14 cellular contexts compared by ENCODE assay signal in genomic region chr5:143573568-143574170, GRCh38.
DNase-seq lines count a peak whose midpoint lies in the region; ATAC-seq and TF ChIP-seq lines count a peak whose summit lies in the region.
"Had no signal": no experiment of that assay in that cellular context is flagged by ENCODE, and none has a peak within 500 bp of the region (broad histone marks: within the 10 kb centered on the region; RNA-seq: fewer than 3 reads in every experiment).

No MANE protein-coding gene starts in this region.

- in situ Hi-C loops in GM13976 (cut with MboI; ENCODE audit: low sequenced_read_pairs, unreplicated experiment), result no loop called here

- H3K9me3 Mint-ChIP-seq in memory B cell (no peaks in the 10 kb centered on the region), endothelial cell (ENCODE audit: unreplicated experiment) (no peaks in the 10 kb centered on the region)

- DNase-seq in GM13976 (ENCODE audit: low spot score) (peak; percentile 12), memory B cell (ENCODE audit: low spot score in 2 of 2) (no peak), endothelial cell (ENCODE audit: low spot score) (no peak), NCI-H2171 treated with DMSO at 0.1 percent for 48 hours (lab: John Stamatoyannopoulos, UW) (no peak), NCI-H1105 treated with DMSO at 0.1 percent for 48 hours (lab: John Stamatoyannopoulos, UW) (no peak)
- DNase-seq: activated CD4-positive, alpha-beta T cell treated with anti-CD3 and anti-CD28 coated beads, Interleukin-2, amount 50 U/mL, for 4 hours; foreskin melanocyte; NCI-H1048; NCI-H69; pancreas had no signal

- H3K27ac Mint-ChIP-seq in memory B cell, result no peak overlapping the region
- no peak overlapping the region for H3K27ac Mint-ChIP-seq in endothelial cell (ENCODE audit: unreplicated experiment)
- H3K27ac Mint-ChIP-seq: activated naive CD4-positive, alpha-beta T cell treated with anti-CD3 and anti-CD28 coated beads, Interleukin-2, amount 50 U/mL, for 72 hours had no signal

- H3K27me3 Mint-ChIP-seq in memory B cell (no peaks in the 10 kb centered on the region), endothelial cell (ENCODE audit: unreplicated experiment) (peaks cover 3% of the 10 kb centered on the region)

- ATAC-seq in GM21619 (IDR thresholded peaks at IDR 0.05; ENCODE audit: unreplicated experiment) (peak; percentile 63), HG03571 (IDR thresholded peaks at IDR 0.05; ENCODE audit: unreplicated experiment) (peak; percentile 57), memory B cell (ENCODE audit: low read depth) (peak; percentile 65), HG03457 (IDR thresholded peaks at IDR 0.05; ENCODE audit: unreplicated experiment) (no peak)
- ATAC-seq: activated naive CD4-positive, alpha-beta T cell treated with anti-CD3 and anti-CD28 coated beads, Interleukin-2, amount 50 U/mL, for 72 hours had no signal

- H3K36me3 Mint-ChIP-seq in memory B cell (no peaks in the 10 kb centered on the region), endothelial cell (ENCODE audit: low read depth, unreplicated experiment) (no peaks in the 10 kb centered on the region)
- H3K36me3 Mint-ChIP-seq: activated naive CD4-positive, alpha-beta T cell treated with anti-CD3 and anti-CD28 coated beads, Interleukin-2, amount 50 U/mL, for 72 hours had no signal

- no peak overlapping the region for H3K4me3 Mint-ChIP-seq in memory B cell
- H3K4me3 Mint-ChIP-seq in endothelial cell (ENCODE audit: unreplicated experiment), result no peak overlapping the region

- peaks cover 10% of the 10 kb centered on the region for H3K4me1 Mint-ChIP-seq in memory B cell
- H3K4me1 Mint-ChIP-seq in endothelial cell (ENCODE audit: unreplicated experiment), result peaks cover 8% of the 10 kb centered on the region

- TF ChIP-seq CTCF in GM13976 (IDR thresholded peaks at IDR 0.05; ENCODE audit: borderline replicate concordance, control extremely low read depth, extremely low read depth, insufficient read depth, missing control alignments) (no peak), endothelial cell (IDR thresholded peaks at IDR 0.05; ENCODE audit: unreplicated experiment) (no peak)
